Comparison of ENCODE assay signal across 15 cellular contexts in genomic region chr1:115650961-115651360, GRCh38.
"Had no signal": no experiment of that assay in that cellular context is flagged by ENCODE, and none has a peak within 500 bp of the region (broad histone marks: within the 10 kb centered on the region; RNA-seq: fewer than 3 reads in every experiment).

No MANE protein-coding gene starts in this region.

- FAIRE-seq: TTC549, urothelium cell line had no signal

- H3K4me1 Mint-ChIP-seq: activated B cell treated with CpG ODN at 0.5 μM for 24 hours had no signal

- DNase-seq: activated B cell treated with CpG ODN at 0.5 μM for 24 hours; activated CD4-positive, alpha-beta T cell treated with anti-CD3 and anti-CD28 coated beads, Interleukin-2, amount 50 U/mL, for 1 hour; activated naive CD4-positive, alpha-beta T cell treated with anti-CD3 and anti-CD28 coated beads, Interleukin-2, amount 10 ng/mL, durations not matched to agents 7 days and 5 days; activated T-cell treated with anti-CD3 and anti-CD28 coated beads for 4 hours; effector memory CD4-positive, alpha-beta T cell; hippocampal formation; stimulated activated naive CD8-positive, alpha-beta T cell treated with anti-CD3 and anti-CD28 coated beads, Interleukin-15, Interleukin-2, amounts not matched to agents 100 U/mL and 50 U/mL, for 24 hours; T-helper 2 cell had no signal

- ATAC-seq: natural killer cell treated with Interleukin-12 subunit alpha and Interleukin-12 subunit beta and Interleukin-15 and Interleukin-18, amount 100 ng/mL, for 72 hours; sciatic nerve; stimulated activated naive CD8-positive, alpha-beta T cell treated with anti-CD3 and anti-CD28 coated beads, Interleukin-15, Interleukin-2, amounts not matched to agents 100 U/mL and 50 U/mL, for 24 hours had no signal

- H3K36me3 Mint-ChIP-seq: natural killer cell treated with Interleukin-12 subunit alpha and Interleukin-12 subunit beta and Interleukin-15 and Interleukin-18, amount 100 ng/mL, for 72 hours had no signal

- H3K4me3 ChIP-seq: lung, suprapubic skin had no signal

- H3K9me3 Mint-ChIP-seq: activated B cell treated with CpG ODN at 0.5 μM for 24 hours; activated naive CD4-positive, alpha-beta T cell treated with anti-CD3 and anti-CD28 coated beads, Interleukin-2, amount 10 ng/mL, durations not matched to agents 7 days and 5 days; activated T-helper 2 cell treated with anti-CD3 and anti-CD28 coated beads, Interferon-gamma antibody, Interleukin-2, Interleukin-4, amounts not matched to agents 10 μg/mL and 5 μg/mL and 100 μg/mL, durations not matched to agents 14 hours and 24 hours and 36 hours; natural killer cell treated with Interleukin-12 subunit alpha and Interleukin-12 subunit beta and Interleukin-15 and Interleukin-18, amount 100 ng/mL, for 72 hours had no signal

- H3K27me3 ChIP-seq: suprapubic skin had no signal

- H3K4me3 Mint-ChIP-seq: activated B cell treated with CpG ODN at 0.5 μM for 24 hours; activated naive CD4-positive, alpha-beta T cell treated with anti-CD3 and anti-CD28 coated beads, Interleukin-2, amount 10 ng/mL, durations not matched to agents 7 days and 5 days; natural killer cell treated with Interleukin-12 subunit alpha and Interleukin-12 subunit beta and Interleukin-15 and Interleukin-18, amount 100 ng/mL, for 72 hours had no signal

- H3K27me3 Mint-ChIP-seq: activated B cell treated with CpG ODN at 0.5 μM for 24 hours; natural killer cell treated with Interleukin-12 subunit alpha and Interleukin-12 subunit beta and Interleukin-15 and Interleukin-18, amount 100 ng/mL, for 72 hours had no signal

- H3K9me3 ChIP-seq: suprapubic skin had no signal

- H3K27ac Mint-ChIP-seq: activated B cell treated with CpG ODN at 0.5 μM for 24 hours; activated naive CD4-positive, alpha-beta T cell treated with anti-CD3 and anti-CD28 coated beads, Interleukin-2, amount 10 ng/mL, durations not matched to agents 7 days and 5 days; activated T-helper 2 cell treated with anti-CD3 and anti-CD28 coated beads, Interferon-gamma antibody, Interleukin-2, Interleukin-4, amounts not matched to agents 10 μg/mL and 5 μg/mL and 100 μg/mL, durations not matched to agents 14 hours and 24 hours and 36 hours; natural killer cell treated with Interleukin-12 subunit alpha and Interleukin-12 subunit beta and Interleukin-15 and Interleukin-18, amount 100 ng/mL, for 72 hours had no signal
